ENCODE assay signal across 8 cellular contexts in genomic region chr12:12266873-12267634, GRCh38. TPM values are rescaled to one million over a fixed set of nuclear protein-coding genes. Genes with fewer than 3 reads are reported as not detected.
DNase-seq lines count a peak whose midpoint lies in the region; ATAC-seq and TF ChIP-seq lines count a peak whose summit lies in the region.

Gene LRP6 (minus strand): TSS chr12:12267044. CDS start chr12:12266735, 309 bp downstream.

- H3K4me1 ChIP-seq in PC-3 (ENCODE audit: insufficient read depth, low read length) (peaks cover 16% of the 10 kb centered on the region), esophagus muscularis mucosa (peaks cover 11 to 33% (median 25%) of the 10 kb centered on the region in 4 donors), muscle layer of colon (ENCODE audit: insufficient read depth, low read length) (peaks cover 16% of the 10 kb centered on the region)

- H3K9me2 ChIP-seq in PC-3 (replicated peaks; ENCODE audit: low read length), result no peaks in the 10 kb centered on the region

- POLR2A ChIA-PET in PC-3 (lab: Charles Lee; ENCODE audit: unreplicated experiment), result interaction anchor here (0.6 to 0.7 kb wide), 4 partner anchors 19 to 639 kb away, joined by 4 to 11 read pairs (median 5); no protein-coding TSS in a partner anchor

- TF ChIP-seq POLR2A in esophagus muscularis mucosa (IDR thresholded peaks at IDR 0.05; ENCODE audit: low read depth), result peak; percentile 52

- no peaks in the 10 kb centered on the region for H3F3A ChIP-seq in PC-3 (ENCODE audit: low read length, unreplicated experiment)

- H3K36me3 ChIP-seq in PC-3 (ENCODE audit: low read depth, low read length) (no peaks in the 10 kb centered on the region), esophagus muscularis mucosa (no peaks in the 10 kb centered on the region), muscle layer of colon (ENCODE audit: insufficient read depth, low read length) (no peaks in the 10 kb centered on the region)

- peak within 1 kb of the TSS; percentile 81 for H2AFZ ChIP-seq in PC-3 (ENCODE audit: low read length)

- DNase-seq in Caki2 (ENCODE audit: low read depth), result peak; percentile 94
- DNase-seq in HuH-7.5 (ENCODE audit: low spot score), result peak; percentile 88
- peak; percentile 81 for DNase-seq in PC-3
- DNase-seq in activated T-cell treated with anti-CD3 and anti-CD28 coated beads, Interleukin-2, amount 50 U/mL, for 48 hours, result peak; percentile 85 to 86
- DNase-seq in esophagus muscularis mucosa (ENCODE audit: extremely low spot score), result peak; percentile 94
- peak; percentile 81 for DNase-seq in stimulated activated CD8-positive, alpha-beta memory T cell treated with anti-CD3 and anti-CD28 coated beads, Interleukin-4, amount 100 ng/mL, for 48 hours

- peak within 1 kb of the TSS; percentile 84 for H3K4me2 ChIP-seq in PC-3 (ENCODE audit: low read length)

- peaks cover 47% of the 10 kb centered on the region for H3K79me2 ChIP-seq in PC-3 (ENCODE audit: low read length)

- ATAC-seq in GM21526 (IDR thresholded peaks at IDR 0.05; ENCODE audit: low FRiP score, unreplicated experiment) (peak; percentile 78), PC-3 (peak; percentile 83)

- no TSS peak for BruUV-seq in PC-3 (replicated peaks; lab: Mats Ljungman, UMichigan)

- CTCF ChIA-PET in PC-3 (lab: Charles Lee), result interaction anchor here (0.6 kb wide), 1 partner anchor 381 kb away, joined by 3 read pairs; no protein-coding TSS in a partner anchor

- H3K4me3 ChIP-seq in PC-3 (ENCODE audit: low read length), result peak within 1 kb of the TSS; percentile 74
- H3K4me3 ChIP-seq in esophagus muscularis mucosa, result peak within 1 kb of the TSS; percentile 64 to 88 (median 84)
- H3K4me3 ChIP-seq in muscle layer of colon (ENCODE audit: low read depth in 1 of 2, low read length in 2 of 2), result peak within 1 kb of the TSS; percentile 68 to 90

- in situ Hi-C loops in Caki2 (cut with HindIII; ENCODE audit: low pct_unique_long_range_greater_than_20kb, low sequenced_read_pairs), result no loop called here

- H4K20me1 ChIP-seq in PC-3 (ENCODE audit: low read length), result peaks cover 18% of the 10 kb centered on the region

- TF ChIP-seq CTCF in PC-3 (conservative IDR thresholded peaks at IDR 0.05; ENCODE audit: low read depth, low read length), result no peak
- peak in 1 of 3 experiments; percentile 15 for TF ChIP-seq CTCF in esophagus muscularis mucosa (IDR thresholded peaks at IDR 0.05)

- H3K27ac ChIP-seq in PC-3 (ENCODE audit: low read length) (peak within 1 kb of the TSS; percentile 79), esophagus muscularis mucosa (replicated peaks in 1 of 4) (peak within 1 kb of the TSS; percentile 97 to 99 (median 98)), muscle layer of colon (ENCODE audit: low read depth, low read length) (peak within 1 kb of the TSS; percentile 99)

- WGBS in esophagus muscularis mucosa, result under 1% methylated on average over 42 of the region's 90 CpGs

- intact Hi-C loops in PC-3 (cut with micrococcal nuclease), result loop anchor here (5.0 to 10.0 kb wide), 3 partner anchors 65 to 185 kb away; no protein-coding TSS in a partner anchor
- intact Hi-C loops in esophagus muscularis mucosa (cut with DNase I), result loop anchor here (5.0 to 10.0 kb wide), 4 partner anchors 60 to 448 kb away; partner anchors contain the start of gene CDKN1B

- H3K27me3 ChIP-seq in PC-3 (ENCODE audit: low read length) (no peaks in the 10 kb centered on the region), esophagus muscularis mucosa (no peaks in the 10 kb centered on the region), muscle layer of colon (ENCODE audit: control insufficient read depth in 1 of 2, insufficient read depth in 2 of 2, low read length in 2 of 2) (no peaks in the 10 kb centered on the region)

- no peaks in the 10 kb centered on the region for H3K9me3 ChIP-seq in PC-3 (ENCODE audit: low read length)
- H3K9me3 ChIP-seq in esophagus muscularis mucosa, result no peaks in the 10 kb centered on the region
- H3K9me3 ChIP-seq in muscle layer of colon (ENCODE audit: low read length), result no peaks in the 10 kb centered on the region

- H3K9ac ChIP-seq in PC-3 (ENCODE audit: low read length), result peak within 1 kb of the TSS; percentile 86
- peak within 1 kb of the TSS; percentile 62 for H3K9ac ChIP-seq in muscle layer of colon (ENCODE audit: low read length)

- no peak for TF ChIP-seq EP300 in esophagus muscularis mucosa (IDR thresholded peaks at IDR 0.05)

RNA-seq across cellular contexts. Expression of gene LRP6, which starts in this region (rescaled TPM):
- 23.3 and 27.7 TPM in 2 replicates for total RNA-seq in Caki2 (2014; rRNA removed; shearing (Covaris generic); ENCODE audit: low replicate concordance)
- total RNA-seq in PC-3 (2014; rRNA removed) (15.5 and 17.3 TPM in 2 replicates), esophagus muscularis mucosa (10 to 100 TPM; 26.2 to 61.1 (median 34.8) TPM)

Comparison
In these comparisons a context has a peak if more than half of its experiments do, and no peak if none do; other contexts are left out.
1. Peak in every context shown above with its lines: DNase-seq, ATAC-seq, H3K4me3 ChIP-seq and H3K27ac ChIP-seq.